8 cellular contexts compared by ENCODE assay signal in the genomic region with DNA sequence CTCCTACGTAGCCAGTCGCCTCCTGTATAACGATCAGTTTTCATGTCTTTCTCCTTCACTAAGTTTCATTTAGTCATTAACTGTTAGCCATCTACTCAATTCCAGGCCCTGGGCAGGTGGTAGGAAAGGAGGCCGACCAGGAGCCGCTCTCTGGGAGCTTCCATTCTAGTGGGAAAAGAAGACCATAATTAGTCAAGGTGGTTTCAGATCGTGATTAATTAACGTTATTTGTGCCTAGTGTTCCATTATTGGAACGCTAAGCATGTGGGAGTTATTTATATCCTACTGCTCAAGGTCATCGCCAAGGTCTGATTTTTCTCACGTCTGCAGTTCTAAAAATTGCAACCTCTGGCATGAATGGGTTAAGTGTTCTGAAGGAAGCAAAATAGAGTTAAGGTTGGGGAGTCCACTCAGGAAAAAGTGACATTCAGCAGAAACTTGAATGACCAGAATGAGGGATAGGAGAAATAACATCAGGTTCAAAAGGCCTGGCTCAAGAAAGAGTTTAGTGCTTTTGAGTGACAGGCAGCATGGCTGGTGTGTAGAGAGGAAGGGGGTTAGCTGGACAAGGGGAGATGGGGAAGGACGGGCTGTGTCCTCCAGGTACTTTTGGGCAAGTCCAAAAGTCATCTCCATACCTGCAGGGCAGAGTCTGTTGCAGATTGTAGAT. TPM values are rescaled to one million over a fixed set of nuclear protein-coding genes. Genes with fewer than 3 reads are reported as not detected.
DNase-seq lines count a peak whose midpoint lies in the region; ATAC-seq, FAIRE-seq and TF ChIP-seq lines count a peak whose summit lies in the region.

No MANE protein-coding gene starts in this region.

- WGBS in GM12878 (ENCODE audit: insufficient coverage, insufficient replicate concordance, low lambda C conversion rate, missing lambda C conversion rate), result 1% methylated on average over 11 of the region's 11 CpGs
- WGBS in lung, 2 donors, result 12 to 13% methylated on average over 11 of the region's 11 CpGs

- SMC1A ChIA-PET in GM12878 (lab: Charles Lee; ENCODE audit: uncharacterized antibody, unreplicated experiment), result interaction anchor here (0.7 to 3.3 kb wide), 12 partner anchors 8 to 146 kb away, joined by 3 to 21 read pairs (median 4); no protein-coding TSS in a partner anchor

- TF ChIP-seq EP300 in GM12878 (IDR thresholded peaks at IDR 0.05; ENCODE audit: borderline replicate concordance in 1 of 2, control insufficient read depth in 1 of 2, low read depth in 2 of 2, low read length in 2 of 2), result no peak

- no peak for TF ChIP-seq RAD21 in GM12878 (IDR thresholded peaks at IDR 0.05; ENCODE audit: insufficient read depth, low read depth, low read length)

- in situ Hi-C loops in GM12878 (cut with MboI), result no loop called here

- H3K4me1 ChIP-seq in left ventricle myocardium inferior, result peaks cover 27% of the 10 kb centered on the region
- H3K4me1 ChIP-seq in GM12878 (ENCODE audit: control insufficient read depth, insufficient read depth, low read length), result peaks cover 6% of the 10 kb centered on the region
- H3K4me1 ChIP-seq in lung (ENCODE audit: control insufficient read depth in 2 of 2, insufficient read depth in 2 of 2, low read length in 2 of 2), result peaks cover 0 to 5% of the 10 kb centered on the region in 2 donors
- H3K4me1 ChIP-seq in uterus, result no peaks in the 10 kb centered on the region

- H3K27ac ChIP-seq in left ventricle myocardium inferior (replicated peaks) (peak overlapping the region; percentile 96), GM12878 (ENCODE audit: control insufficient read depth, insufficient read depth) (peak overlapping the region; percentile 78), lung (ENCODE audit: low read depth in 1 of 2, low read length in 1 of 2) (peak overlapping the region; percentile 73 to 96), uterus (peak overlapping the region; percentile 90)

- no peaks in the 10 kb centered on the region for H4K20me1 ChIP-seq in GM12878 (ENCODE audit: control insufficient read depth, insufficient read depth)

- no peak for FAIRE-seq in GM12878 (lab: Jason Lieb, UNC)

- POLR2A ChIA-PET in GM12878 (lab: Charles Lee), result interaction anchor here (0.9 to 3.7 kb wide), 6 partner anchors 11 to 531 kb away, joined by 3 to 18 read pairs (median 4); no protein-coding TSS in a partner anchor

- intact Hi-C loops in left ventricle myocardium inferior (cut with micrococcal nuclease) (no loop called here), left ventricle myocardium superior (cut with micrococcal nuclease) (loop anchor here (10.0 kb wide), 1 partner anchor 99 kb away; a partner anchor contains a TSS), GM12878 (cut with micrococcal nuclease; ENCODE audit: unreplicated experiment) (loop anchor here (1.0 to 10.0 kb wide), 2 partner anchors 13 to 539 kb away; a partner anchor contains a TSS), uterus (cut with DNase I; ENCODE audit: low total_unique reads) (no loop called here)

- H3K27me3 ChIP-seq in left ventricle myocardium inferior (ENCODE audit: low read depth) (no peaks in the 10 kb centered on the region), GM12878 (replicated peaks in 1 of 2; ENCODE audit: control insufficient read depth in 2 of 2, insufficient read depth in 2 of 2, low read length in 1 of 2) (no peaks in the 10 kb centered on the region), lung (ENCODE audit: control insufficient read depth, insufficient read depth) (no peaks in the 10 kb centered on the region), uterus (no peaks in the 10 kb centered on the region)

- H3K36me3 ChIP-seq in left ventricle myocardium inferior, result peaks cover 31% of the 10 kb centered on the region
- peaks cover 0 to 2% of the 10 kb centered on the region in 2 experiments; a peak in 1 of 4 replicates for H3K36me3 ChIP-seq in GM12878 (ENCODE audit: control insufficient read depth in 2 of 2, insufficient read depth in 2 of 2, low read length in 1 of 2)
- H3K36me3 ChIP-seq in lung (ENCODE audit: control insufficient read depth in 2 of 2, insufficient read depth in 2 of 2, low read length in 2 of 2), result peaks cover 0 to 7% of the 10 kb centered on the region in 2 donors
- H3K36me3 ChIP-seq in uterus, result no peaks in the 10 kb centered on the region

- ATAC-seq in left ventricle myocardium superior (no peak), GM12878 (no peak), lung (ENCODE audit: insufficient read depth, low FRiP score) (no peak), HG03571 (IDR thresholded peaks at IDR 0.05; ENCODE audit: unreplicated experiment) (no peak), HG03095 (IDR thresholded peaks at IDR 0.05; ENCODE audit: unreplicated experiment) (no peak)

- TF ChIP-seq CTCF in left ventricle myocardium inferior (IDR thresholded peaks at IDR 0.05; ENCODE audit: borderline replicate concordance) (no peak), GM12878 (IDR thresholded peaks at IDR 0.05 in 2 of 3, conservative IDR thresholded peaks at IDR 0.05 in 1 of 3; ENCODE audit: control insufficient read depth in 2 of 3, extremely low read depth in 1 of 3, insufficient read depth in 1 of 3, low read depth in 3 of 3, low read length in 3 of 3) (no peak), lung (IDR thresholded peaks at IDR 0.05; ENCODE audit: control extremely low read depth, extremely low read depth) (no peak), uterus (IDR thresholded peaks at IDR 0.05) (no peak)

- RAD21 ChIA-PET in GM12878 (lab: Charles Lee; ENCODE audit: unreplicated experiment), result interaction anchor here (0.9 to 3.2 kb wide), 15 partner anchors 10 to 193 kb away, joined by 3 to 18 read pairs (median 4); no protein-coding TSS in a partner anchor

- peak overlapping the region; percentile 90 for H3K4me3 ChIP-seq in left ventricle myocardium inferior
- H3K4me3 ChIP-seq in GM12878, result peak overlapping the region; percentile 76
- H3K4me3 ChIP-seq in lung, result peak overlapping the region; percentile 54
- H3K4me3 ChIP-seq in uterus, result peak overlapping the region; percentile 72 to 75

- peak overlapping the region; percentile 62 for H2AFZ ChIP-seq in GM12878 (ENCODE audit: control insufficient read depth, low read depth, low read length)

- peaks cover 13% of the 10 kb centered on the region for H3K79me2 ChIP-seq in GM12878 (ENCODE audit: control insufficient read depth, insufficient read depth, low read length)

- TF ChIP-seq POLR2A in GM12878 (IDR thresholded peaks at IDR 0.05; ENCODE audit: low read depth, low read length) (no peak), uterus (IDR thresholded peaks at IDR 0.05) (no peak)

- H3K9me3 ChIP-seq in left ventricle myocardium inferior (replicated peaks) (no peaks in the 10 kb centered on the region), GM12878 (replicated peaks; ENCODE audit: control insufficient read depth, insufficient read depth, low read length) (no peaks in the 10 kb centered on the region), lung (ENCODE audit: control insufficient read depth in 2 of 2, insufficient read depth in 1 of 2, low read length in 1 of 2) (no peaks in the 10 kb centered on the region), uterus (no peaks in the 10 kb centered on the region)

- H3K4me2 ChIP-seq in GM12878 (ENCODE audit: control insufficient read depth, insufficient read depth), result peak overlapping the region; percentile 86

- peak overlapping the region; percentile 94 for H3K9ac ChIP-seq in GM12878 (ENCODE audit: control insufficient read depth, insufficient read depth, low read length)

- DNase-seq in left ventricle myocardium inferior, result no peak
- no peak for DNase-seq in left ventricle myocardium superior
- DNase-seq in GM12878 (ENCODE audit: low read depth, low spot score), result no peak
- no peak for DNase-seq in lung (ENCODE audit: low spot score)
- DNase-seq in uterus, result no peak
- DNase-seq in foreskin melanocyte, result no peak

- BruUV-seq in GM12878 (replicated peaks; lab: Mats Ljungman, UMichigan), result TSS peak; percentile 65

- CTCF ChIA-PET in GM12878 (lab: Yijun Ruan, JAX), result interaction anchor here (0.9 to 3.2 kb wide), 12 partner anchors 9 to 205 kb away, joined by 3 to 15 read pairs (median 4); no protein-coding TSS in a partner anchor

TF ChIP-seq in GM12878, 131 proteins besides CTCF, POLR2A, EP300 and RAD21 (continues in another document):
- TF ChIP-seq, protein P1, sequence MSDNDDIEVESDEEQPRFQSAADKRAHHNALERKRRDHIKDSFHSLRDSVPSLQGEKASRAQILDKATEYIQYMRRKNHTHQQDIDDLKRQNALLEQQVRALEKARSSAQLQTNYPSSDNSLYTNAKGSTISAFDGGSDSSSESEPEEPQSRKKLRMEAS (IDR thresholded peaks at IDR 0.05; ENCODE audit: low read depth, low read length), result no peak
- TF ChIP-seq, protein P2, sequence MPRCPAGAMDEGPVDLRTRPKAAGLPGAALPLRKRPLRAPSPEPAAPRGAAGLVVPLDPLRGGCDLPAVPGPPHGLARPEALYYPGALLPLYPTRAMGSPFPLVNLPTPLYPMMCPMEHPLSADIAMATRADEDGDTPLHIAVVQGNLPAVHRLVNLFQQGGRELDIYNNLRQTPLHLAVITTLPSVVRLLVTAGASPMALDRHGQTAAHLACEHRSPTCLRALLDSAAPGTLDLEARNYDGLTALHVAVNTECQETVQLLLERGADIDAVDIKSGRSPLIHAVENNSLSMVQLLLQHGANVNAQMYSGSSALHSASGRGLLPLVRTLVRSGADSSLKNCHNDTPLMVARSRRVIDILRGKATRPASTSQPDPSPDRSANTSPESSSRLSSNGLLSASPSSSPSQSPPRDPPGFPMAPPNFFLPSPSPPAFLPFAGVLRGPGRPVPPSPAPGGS (IDR thresholded peaks at IDR 0.05; ENCODE audit: borderline replicate concordance, insufficient read depth, low read depth, low read length, poor library complexity, severe bottlenecking), result no peak

RNA-seq across cellular contexts. Expression of a gene that starts 0.8 kb away (rescaled TPM):
- total RNA-seq in left ventricle myocardium inferior (4.6 TPM), left ventricle myocardium superior (4.4 TPM), GM12878 (2014; rRNA removed) (11.7 and 15.5 TPM in 2 replicates), GM12878 (2014; rRNA removed; fragmentation: Illumina TruSeq; extraction: Trizol) (7.8 and 8.8 TPM in 2 replicates), GM12878 (2021) (11.5 and 11.8 TPM in 2 replicates), lung (10 to 100 TPM in 1 of 2 donors, 1 to 10 TPM in 1; 7.8 to 21.1 TPM), uterus (10 to 100 TPM in 1 of 4 donors, 1 to 10 TPM in 3; 1.3 to 12.8 (median 4.3) TPM)
- 52.8 and 65.8 TPM in 2 replicates for total RNA-seq in GM12878 (2013; cell fraction: nucleolus; rRNA removed)
- 4.4 TPM for polyA plus RNA-seq in GM12878 (2011; ENCODE audit: low read depth)
- polyA plus RNA-seq in GM12878 (2011; rRNA removed) (3.0 and 5.1 TPM in 2 replicates), GM12878 (2014; fragmentation: Illumina TruSeq; extraction: Trizol) (6.5 and 8.2 TPM in 2 replicates), GM12878 (2014; fragmentation: Nextera tagmentation; extraction: Ambion mirVana) (under 1 TPM; 0.40 to 0.53 TPM), GM12878 (2014; rRNA removed) (8.9 and 9.5 TPM in 2 replicates), GM12878 (2016; fragmentation: Nextera tagmentation; extraction: Ambion mirVana) (1 to 10 TPM; 4.7 to 4.9 TPM), lung (10 to 100 TPM in 1 of 2 donors, 1 to 10 TPM in 1; 7.9 to 20.9 TPM)
- polyA plus RNA-seq in GM12878 (2011; cell fraction: cytosol; rRNA removed), result 4.5 TPM in 2 replicates
- 23.5 and 26.3 TPM in 2 replicates for polyA plus RNA-seq in GM12878 (2011; cell fraction: nucleus; rRNA removed)
- polyA plus RNA-seq in GM12878 (2012), result 7.2 and 8.6 TPM in 2 replicates
- 36.6 and 38.0 TPM in 2 replicates for polyA minus RNA-seq in GM12878 (2011; rRNA and poly(A)+ RNA removed)
- 1.6 and 1.9 TPM in 2 replicates for polyA minus RNA-seq in GM12878 (2011; cell fraction: cytosol; rRNA and poly(A)+ RNA removed)
- polyA minus RNA-seq in GM12878 (2011; cell fraction: nucleus; rRNA and poly(A)+ RNA removed), result 29.6 and 48.5 TPM in 2 replicates

Comparison
In these comparisons a context has a peak if more than half of its experiments do, and no peak if none do; other contexts are left out.
1. intact Hi-C loops: an anchor here in left ventricle myocardium superior (10.0 kb wide) and GM12878 (1.0 to 10.0 kb wide); none called in left ventricle myocardium inferior and uterus.